In genomic region chr3:53046171-53047170, GRCh38 we compare ENCODE assay signal across 8 cellular contexts. TPM values are rescaled to one million over a fixed set of nuclear protein-coding genes. Genes with fewer than 3 reads are reported as not detected.
DNase-seq lines count a peak whose midpoint lies in the region; ATAC-seq and TF ChIP-seq lines count a peak whose summit lies in the region.

No MANE protein-coding gene starts in this region.

- H3K4me3 Mint-ChIP-seq in T-helper 2 cell treated with Interferon-gamma antibody and Interleukin-4, amounts not matched to agents 5 μg/mL and 100 μg/mL, for 36 hours: peak overlapping the region; percentile 83

- peak overlapping the region; percentile 92 for H3K27ac Mint-ChIP-seq in T-helper 2 cell treated with Interferon-gamma antibody and Interleukin-4, amounts not matched to agents 5 μg/mL and 100 μg/mL, for 36 hours

- H3K36me3 Mint-ChIP-seq in T-helper 2 cell treated with Interferon-gamma antibody and Interleukin-4, amounts not matched to agents 5 μg/mL and 100 μg/mL, for 36 hours (ENCODE audit: low read depth): peaks cover 8% of the 10 kb centered on the region

- H3K9me3 ChIP-seq in body of pancreas: no peaks in the 10 kb centered on the region
- H3K9me3 ChIP-seq in spleen: no peaks in the 10 kb centered on the region

- no peaks in the 10 kb centered on the region for H3K27me3 ChIP-seq in HL-60 (ENCODE audit: insufficient read depth, poor library complexity, severe bottlenecking)
- H3K27me3 ChIP-seq in body of pancreas: no peaks in the 10 kb centered on the region
- peaks cover 0 to 34% (median 3%) of the 10 kb centered on the region in 7 donors for H3K27me3 ChIP-seq in spleen (replicated peaks in 1 of 7)

- TF ChIP-seq POLR2A in body of pancreas (IDR thresholded peaks at IDR 0.05) (peak in 2 of 3 donors; percentile 28 to 32), spleen (IDR thresholded peaks at IDR 0.05) (no peak)

- H3K4me3 ChIP-seq in HL-60 (replicated peaks; ENCODE audit: insufficient read depth, low read length) (peak overlapping the region; percentile 59), body of pancreas (peak overlapping the region in 1 of 2 donors; percentile 19), spleen (peak overlapping the region; percentile 83 to 96 (median 92))

- ATAC-seq in GM19397 (IDR thresholded peaks at IDR 0.05; ENCODE audit: unreplicated experiment) (peak; percentile 30), body of pancreas (peak; percentile 30)

- intact Hi-C loops in body of pancreas (cut with DNase I) (no loop called here), spleen (cut with DNase I; ENCODE audit: low total_unique reads) (no loop called here)

- peak overlapping the region; percentile 95 for H3K27ac ChIP-seq in C4-2B
- peak overlapping the region; percentile 74 for H3K27ac ChIP-seq in HL-60 (replicated peaks)
- H3K27ac ChIP-seq in body of pancreas: peak overlapping the region; percentile 72 to 95 (median 94)
- H3K27ac ChIP-seq in spleen: peak overlapping the region; percentile 85 to 94 (median 91)

- H3K4me1 ChIP-seq in body of pancreas: peaks cover 30% of the 10 kb centered on the region
- peaks cover 3 to 47% (median 35%) of the 10 kb centered on the region in 6 donors for H3K4me1 ChIP-seq in spleen

- 7 to 45% methylated on average over 6 to 95 of the region's 113 CpGs for WGBS in body of pancreas, 2 donors
- WGBS in spleen, 5 donors: 2 to 14% (median 4%) methylated on average over 7 to 113 of the region's 113 CpGs

- DNase-seq in HL-60 (ENCODE audit: low read depth in 1 of 2, low spot score in 1 of 2): peak; percentile 60 to 66
- DNase-seq in T-helper 2 cell treated with Interferon-gamma antibody and Interleukin-4, amounts not matched to agents 5 μg/mL and 100 μg/mL, for 36 hours (ENCODE audit: low spot score): peak; percentile 58
- DNase-seq in body of pancreas: peak; percentile 52 to 68 (median 55)
- DNase-seq in iPS-NIHi11 (ENCODE audit: low spot score): peak; percentile 77
- DNase-seq in spleen: peak; percentile 93
- DNase-seq in H4 (ENCODE audit: low spot score): no peak

- TF ChIP-seq CTCF in C4-2B (conservative IDR thresholded peaks at IDR 0.05) (peak; percentile 35), HL-60 (IDR thresholded peaks at IDR 0.05; ENCODE audit: insufficient read depth, low read length) (peak; percentile 46), body of pancreas (IDR thresholded peaks at IDR 0.05) (peak in 6 of 7 experiments; percentile 20 to 58 (median 49)), spleen (IDR thresholded peaks at IDR 0.05 in 8 of 11, conservative IDR thresholded peaks at IDR 0.05 in 3 of 11) (peak; percentile 56 to 83 (median 67))

- H3K4me1 Mint-ChIP-seq in T-helper 2 cell treated with Interferon-gamma antibody and Interleukin-4, amounts not matched to agents 5 μg/mL and 100 μg/mL, for 36 hours (ENCODE audit: low read depth): peaks cover 36% of the 10 kb centered on the region

- no peaks in the 10 kb centered on the region for H3K9me3 Mint-ChIP-seq in T-helper 2 cell treated with Interferon-gamma antibody and Interleukin-4, amounts not matched to agents 5 μg/mL and 100 μg/mL, for 36 hours

- peaks cover 18% of the 10 kb centered on the region for H3K27me3 Mint-ChIP-seq in T-helper 2 cell treated with Interferon-gamma antibody and Interleukin-4, amounts not matched to agents 5 μg/mL and 100 μg/mL, for 36 hours (ENCODE audit: low read depth)

- H3K36me3 ChIP-seq in body of pancreas (replicated peaks in 1 of 2; ENCODE audit: insufficient read depth in 1 of 2, low read depth in 2 of 2) (no peaks in the 10 kb centered on the region), spleen (no peaks in the 10 kb centered on the region)

RNA-seq across cellular contexts. Expression of gene SFMBT1, which starts 0.6 kb away (rescaled TPM):
- total RNA-seq in body of pancreas (10 to 100 TPM in 1 of 2 donors, 1 to 10 TPM in 1; 6.9 to 17.6 TPM), spleen (10 to 100 TPM in 6 of 7 donors, 1 to 10 TPM in 1; 9.0 to 24.9 (median 14.0) TPM)
- 1 to 10 TPM; 3.0 to 3.5 (median 3.1) TPM for polyA plus RNA-seq in spleen
- 3.5 and 8.0 TPM in 2 replicates for total RNA-seq in H4 (2014; rRNA removed; shearing (Covaris generic))

Comparison
In these comparisons a context has a peak if more than half of its experiments do, and no peak if none do; other contexts are left out.
1. POLR2A ChIP-seq: peak in body of pancreas (2 of 3); none in spleen (0 of 3).
2. Peak in every context shown above with its lines, with median percentiles within 50 percentile points of each other: H3K27ac ChIP-seq and CTCF ChIP-seq.